ENCODE assay signal across 1 cellular context in genomic region chr5:153223376-153223775, GRCh38.
TF ChIP-seq lines count a peak whose summit lies in the region.

No MANE protein-coding gene starts in this region.

TF ChIP-seq in SK-N-SH, 30 proteins besides CTCF, POLR2A, EP300 and RAD21 (continued from another document):
- TF ChIP-seq ZBTB33 (IDR thresholded peaks at IDR 0.05; ENCODE audit: borderline replicate concordance, low read depth) (no peak), SMC3 (IDR thresholded peaks at IDR 0.05; ENCODE audit: low read depth, low read length) (no peak)
